Comparison of ENCODE assay signal across 17 cellular contexts in the genomic region with DNA sequence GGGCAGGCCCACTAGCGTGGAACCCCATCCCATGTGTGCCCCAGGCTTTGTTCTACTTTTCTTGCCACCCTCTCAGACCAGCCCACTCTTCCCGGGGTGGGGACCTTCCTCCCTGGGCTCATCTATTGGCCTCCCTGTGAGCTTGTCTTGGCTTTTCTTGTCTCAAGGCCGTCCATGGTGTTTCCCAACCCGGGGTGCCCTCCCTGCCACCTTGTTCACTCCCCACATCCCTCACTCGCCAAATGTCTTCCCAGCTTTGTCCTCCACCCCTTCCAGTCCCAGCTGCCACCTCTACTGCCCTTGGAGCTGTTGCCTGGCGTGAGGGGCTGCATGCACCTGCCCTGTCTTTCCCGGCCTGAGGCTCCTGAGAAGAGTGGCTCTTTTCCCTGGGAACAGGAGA. TPM values are rescaled to one million over a fixed set of nuclear protein-coding genes. Genes with fewer than 3 reads are reported as not detected.
DNase-seq lines count a peak whose midpoint lies in the region; ATAC-seq and TF ChIP-seq lines count a peak whose summit lies in the region.
"Had no signal": no experiment of that assay in that cellular context is flagged by ENCODE, and none has a peak within 500 bp of the region (broad histone marks: within the 10 kb centered on the region; RNA-seq: fewer than 3 reads in every experiment).

No MANE protein-coding gene starts in this region.

- DNase-seq in T-helper 17 cell (no peak), endothelial cell (ENCODE audit: low spot score) (no peak), posterior vena cava (ENCODE audit: low spot score) (peak; percentile 62), DMS79 (lab: John Stamatoyannopoulos, UW) (no peak), UCSD-AML1 (lab: John Stamatoyannopoulos, UW; ENCODE audit: unreplicated experiment) (no peak)
- DNase-seq: CD8-positive, alpha-beta memory T cell; COR-L47; DMS 273 treated with DMSO at 0.1 percent for 48 hours; DMS53 had no signal

- no peak for ATAC-seq in T-helper 17 cell
- ATAC-seq in HG02885 (IDR thresholded peaks at IDR 0.05; ENCODE audit: poor library complexity, unreplicated experiment) = no peak
- ATAC-seq: HepG2 had no signal

- H3K27me3 Mint-ChIP-seq in T-helper 17 cell (peaks cover 2% of the 10 kb centered on the region), endothelial cell (ENCODE audit: unreplicated experiment) (peaks cover 13% of the 10 kb centered on the region)

- H3K36me3 Mint-ChIP-seq in T-helper 17 cell (ENCODE audit: low read depth) = peaks cover 13% of the 10 kb centered on the region
- H3K36me3 Mint-ChIP-seq in endothelial cell (ENCODE audit: low read depth, unreplicated experiment) = peaks cover 44% of the 10 kb centered on the region

- H3K9me3 ChIP-seq in T-helper 17 cell (ENCODE audit: control insufficient read depth, low read length, poor library complexity, severe bottlenecking) = no peaks in the 10 kb centered on the region
- H3K9me3 ChIP-seq: BLaER1 treated with 17β-estradiol and CSF1 and Interleukin-3, amounts not matched to agents 10 nM and 100 nM; HAP-1 had no signal

- H3K27ac Mint-ChIP-seq in T-helper 17 cell (peak overlapping the region; percentile 83), endothelial cell (ENCODE audit: unreplicated experiment) (no peak overlapping the region)
- H3K27ac Mint-ChIP-seq: B cell; CD8-positive, alpha-beta memory T cell had no signal

- H3K4me1 Mint-ChIP-seq in T-helper 17 cell = no peaks in the 10 kb centered on the region
- peaks cover 26% of the 10 kb centered on the region for H3K4me1 Mint-ChIP-seq in endothelial cell (ENCODE audit: unreplicated experiment)
- H3K4me1 Mint-ChIP-seq: B cell; CD8-positive, alpha-beta memory T cell had no signal

- no peak for TF ChIP-seq CTCF in endothelial cell (IDR thresholded peaks at IDR 0.05; ENCODE audit: unreplicated experiment)

- H3K4me3 Mint-ChIP-seq in T-helper 17 cell (no peak overlapping the region), endothelial cell (ENCODE audit: unreplicated experiment) (peak overlapping the region; percentile 37)
- H3K4me3 Mint-ChIP-seq: B cell; CD8-positive, alpha-beta memory T cell; IgD-negative memory B cell had no signal

- intact Hi-C loops in posterior vena cava (cut with DNase I) = no loop called here

- no peaks in the 10 kb centered on the region for H3K9me3 Mint-ChIP-seq in endothelial cell (ENCODE audit: unreplicated experiment)
- H3K9me3 Mint-ChIP-seq: CD8-positive, alpha-beta memory T cell; IgD-negative memory B cell had no signal

RNA-seq across cellular contexts. Expression of a gene that starts 18.4 kb away (rescaled TPM):
- not detected for total RNA-seq in T-helper 17 cell
- total RNA-seq in endothelial cell (ENCODE audit: unreplicated experiment) = 0.95 TPM
- not detected for total RNA-seq in posterior vena cava
- total RNA-seq: A172; B cell; CD8-positive, alpha-beta memory T cell; H1; HepG2 had no signal

RNA-seq across cellular contexts. Expression of a gene that starts 45.3 kb away (rescaled TPM):
- total RNA-seq in T-helper 17 cell (10 to 100 TPM in 1 of 2 donors, under 1 TPM in 1; 0.42 to 17.7 TPM), endothelial cell (ENCODE audit: unreplicated experiment) (50.7 TPM), posterior vena cava (10 to 100 TPM; 14.5 to 14.6 TPM)
- total RNA-seq: B cell; CD8-positive, alpha-beta memory T cell had no signal
